31 cellular contexts compared by ENCODE assay signal in the genomic region with DNA sequence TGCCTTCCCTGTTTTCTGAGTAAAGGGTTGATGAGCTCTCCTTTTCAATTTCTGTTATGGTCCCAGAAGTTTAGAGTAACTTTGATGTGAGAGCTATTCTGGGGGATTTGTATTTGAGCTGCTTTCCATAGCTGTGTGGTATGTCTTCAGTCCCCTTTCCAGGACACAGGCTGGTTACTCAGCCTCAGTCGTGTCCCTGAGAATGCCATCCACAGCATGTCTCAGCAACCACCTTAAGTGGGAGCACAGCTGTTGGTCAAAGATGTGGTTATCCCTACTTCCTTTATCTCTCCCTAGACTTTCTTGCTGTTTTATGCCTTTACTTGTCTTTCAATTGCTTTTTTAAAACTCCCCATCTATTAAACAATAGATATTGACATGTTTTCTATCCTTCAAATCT. TPM values are rescaled to one million over a fixed set of nuclear protein-coding genes. Genes with fewer than 3 reads are reported as not detected.
"Had no signal": no experiment of that assay in that cellular context is flagged by ENCODE, and none has a peak within 500 bp of the region (broad histone marks: within the 10 kb centered on the region; RNA-seq: fewer than 3 reads in every experiment).

No MANE protein-coding gene starts in this region.

- FAIRE-seq: TTC549 had no signal

- DNase-seq: activated CD4-positive, alpha-beta memory T cell treated with anti-CD3 and anti-CD28 coated beads, Interleukin-2, amount 10 ng/mL, durations not matched to agents 7 days and 5 days; activated CD4-positive, alpha-beta T cell treated with anti-CD3 and anti-CD28 coated beads, Interleukin-2, amount 50 U/mL, for 1 hour; activated CD4-positive, CD25-positive, alpha-beta regulatory T cell; activated gamma-delta T cell; activated naive CD4-positive, alpha-beta T cell treated with anti-CD3 and anti-CD28 coated beads for 36 hours; activated T-cell treated with anti-CD3 and anti-CD28 coated beads for 4 hours; activated T-cell treated with anti-CD3 and anti-CD28 coated beads, Interleukin-2, amount 50 U/mL, for 48 hours; brain microvascular endothelial cell; KG1; MG63; NCI-H1092 treated with DMSO at 0.1 percent for 48 hours; NCI-H1417 treated with DMSO at 0.1 percent for 48 hours; NCI-H1694; NCI-H2029; NCI-H2107; NCI-H2171 treated with DMSO at 0.1 percent for 48 hours; NCI-H226; NCI-H69; NK-92 treated with Interleukin-12 subunit alpha and Interleukin-12 subunit beta, amount 100 ng/mL, for 24 hours; Peyer's patch; SHP77; T-helper 17 cell; T-helper 9 cell had no signal

- H3K36me3 ChIP-seq: brain microvascular endothelial cell, MG63, Peyer's patch, SJSA1 had no signal

- H3K4me3 ChIP-seq: coronary artery, MG63, Peyer's patch, SJSA1 had no signal

- H3K9me3 ChIP-seq: MG63, Peyer's patch, SJSA1 had no signal

- ATAC-seq: activated T-helper 17 cell treated with anti-CD3 and anti-CD28 coated beads, Interleukin-2, amount 50 U/mL, for 72 hours; SK-N-SH treated with all-trans-retinoic acid at 6 μM for 48 hours; T-helper 17 cell had no signal

- H3K4me1 ChIP-seq: Peyer's patch, SJSA1 had no signal

- H3K27me3 ChIP-seq: brain microvascular endothelial cell, MG63, Peyer's patch, SJSA1 had no signal

- H3K27ac ChIP-seq: brain microvascular endothelial cell, coronary artery, Peyer's patch, SJSA1, VCaP had no signal

RNA-seq across cellular contexts. Expression of gene RNF175, which starts 37.8 kb away (rescaled TPM):
- total RNA-seq: activated CD4-positive, alpha-beta memory T cell treated with anti-CD3 and anti-CD28 coated beads, Interleukin-2, amount 10 ng/mL, durations not matched to agents 7 days and 5 days; activated CD8-positive, alpha-beta memory T cell treated with anti-CD3 and anti-CD28 coated beads for 36 hours; NCI-H460; Peyer's patch; SJSA1; T-helper 17 cell had no signal

RNA-seq across cellular contexts. Expression of gene TLR2, which starts 38.0 kb away (rescaled TPM):
- total RNA-seq: SJSA1 had no signal
